15 cellular contexts compared by ENCODE assay signal in genomic region chrX:129782706-129783105, GRCh38. TPM values are rescaled to one million over a fixed set of nuclear protein-coding genes. Genes with fewer than 3 reads are reported as not detected.
DNase-seq lines count a peak whose midpoint lies in the region; ATAC-seq, FAIRE-seq and TF ChIP-seq lines count a peak whose summit lies in the region.
"Had no signal": no experiment of that assay in that cellular context is flagged by ENCODE, and none has a peak within 500 bp of the region (broad histone marks: within the 10 kb centered on the region; RNA-seq: fewer than 3 reads in every experiment).

No MANE protein-coding gene starts in this region.

- no peak overlapping the region for H3K27ac ChIP-seq in foreskin keratinocyte
- H3K27ac ChIP-seq: A549 had no signal

- no peaks in the 10 kb centered on the region for H3K27me3 Mint-ChIP-seq in T-helper 2 cell treated with Interferon-gamma antibody and Interleukin-4, amounts not matched to agents 5 μg/mL and 100 μg/mL, for 36 hours (ENCODE audit: low read depth)
- H3K27me3 Mint-ChIP-seq in activated CD8-positive, alpha-beta T cell treated with anti-CD3 and anti-CD28 coated beads, Interleukin-2, amount 10 ng/mL, durations not matched to agents 7 days and 5 days (ENCODE audit: low read depth): no peaks in the 10 kb centered on the region
- H3K27me3 Mint-ChIP-seq in naive thymus-derived CD8-positive, alpha-beta T cell: no peaks in the 10 kb centered on the region

- no peak for ATAC-seq in activated CD8-positive, alpha-beta T cell treated with anti-CD3 and anti-CD28 coated beads, Interleukin-2, amount 10 ng/mL, durations not matched to agents 7 days and 5 days
- ATAC-seq in naive thymus-derived CD8-positive, alpha-beta T cell: no peak
- ATAC-seq in foreskin keratinocyte: no peak
- ATAC-seq: A549 had no signal

- peak overlapping the region; percentile 81 for H3K27ac Mint-ChIP-seq in T-helper 2 cell treated with Interferon-gamma antibody and Interleukin-4, amounts not matched to agents 5 μg/mL and 100 μg/mL, for 36 hours
- H3K27ac Mint-ChIP-seq in activated CD8-positive, alpha-beta T cell treated with anti-CD3 and anti-CD28 coated beads, Interleukin-2, amount 10 ng/mL, durations not matched to agents 7 days and 5 days: peak overlapping the region; percentile 88
- peak overlapping the region; percentile 44 to 95 (median 89) for H3K27ac Mint-ChIP-seq in naive thymus-derived CD8-positive, alpha-beta T cell

- POLR2A ChIA-PET in activated CD8-positive, alpha-beta T cell treated with anti-CD3 and anti-CD28 coated beads, Interleukin-2, amount 10 ng/mL, durations not matched to agents 7 days and 5 days (lab: Charles Lee): interaction anchor here (0.8 to 10.3 kb wide), 6 partner anchors 12 to 123 kb away, joined by 3 to 165 read pairs (median 26); no protein-coding TSS in a partner anchor
- POLR2A ChIA-PET in naive thymus-derived CD8-positive, alpha-beta T cell (lab: Charles Lee): interaction anchor here (1.3 to 15.1 kb wide), 7 partner anchors 13 to 126 kb away, joined by 3 to 382 read pairs (median 7); no protein-coding TSS in a partner anchor

- no peaks in the 10 kb centered on the region for H3K9me3 Mint-ChIP-seq in T-helper 2 cell treated with Interferon-gamma antibody and Interleukin-4, amounts not matched to agents 5 μg/mL and 100 μg/mL, for 36 hours
- H3K9me3 Mint-ChIP-seq in activated CD8-positive, alpha-beta T cell treated with anti-CD3 and anti-CD28 coated beads, Interleukin-2, amount 10 ng/mL, durations not matched to agents 7 days and 5 days (ENCODE audit: insufficient read depth): no peaks in the 10 kb centered on the region
- no peaks in the 10 kb centered on the region for H3K9me3 Mint-ChIP-seq in naive thymus-derived CD8-positive, alpha-beta T cell

- TF ChIP-seq CTCF in foreskin keratinocyte (conservative IDR thresholded peaks at IDR 0.05): no peak

- CTCF ChIA-PET in activated CD8-positive, alpha-beta T cell treated with anti-CD3 and anti-CD28 coated beads, Interleukin-2, amount 10 ng/mL, durations not matched to agents 7 days and 5 days (lab: Charles Lee): interaction anchor here (1.3 to 6.7 kb wide), 7 partner anchors 13 to 127 kb away, joined by 3 to 71 read pairs (median 11); partner anchors contain the start of gene APLN

- H3K4me3 Mint-ChIP-seq in T-helper 2 cell treated with Interferon-gamma antibody and Interleukin-4, amounts not matched to agents 5 μg/mL and 100 μg/mL, for 36 hours: peak overlapping the region; percentile 87
- H3K4me3 Mint-ChIP-seq in activated CD8-positive, alpha-beta T cell treated with anti-CD3 and anti-CD28 coated beads, Interleukin-2, amount 10 ng/mL, durations not matched to agents 7 days and 5 days: peak overlapping the region; percentile 89
- H3K4me3 Mint-ChIP-seq in naive thymus-derived CD8-positive, alpha-beta T cell: peak overlapping the region; percentile 80 to 98 (median 96)

- H3K4me1 ChIP-seq in foreskin keratinocyte: no peaks in the 10 kb centered on the region
- H3K4me1 ChIP-seq: A549 had no signal

- TF ChIP-seq POLR2A in GM12891 (IDR thresholded peaks at IDR 0.05; ENCODE audit: low read depth, low read length): no peak

- no peak for FAIRE-seq in GM12891 (lab: Jason Lieb, UNC)
- FAIRE-seq: A549, D721Med had no signal

- DNase-seq in T-helper 2 cell treated with Interferon-gamma antibody and Interleukin-4, amounts not matched to agents 5 μg/mL and 100 μg/mL, for 36 hours (ENCODE audit: low spot score): no peak
- DNase-seq in T-helper 2 cell: no peak
- no peak for DNase-seq in GM12891 (ENCODE audit: insufficient read length, low spot score)
- no peak for DNase-seq in activated CD8-positive, alpha-beta T cell treated with anti-CD3 and anti-CD28 coated beads, Interleukin-2, amount 10 ng/mL, durations not matched to agents 7 days and 5 days
- no peak for DNase-seq in naive thymus-derived CD8-positive, alpha-beta T cell
- DNase-seq in activated gamma-delta T cell (lab: John Stamatoyannopoulos, UW): no peak
- no peak for DNase-seq in glomerular visceral epithelial cell (ENCODE audit: extremely low spot score)
- no peak for DNase-seq in foreskin keratinocyte
- DNase-seq: effector CD8-positive, alpha-beta T cell; Right ventricle myocardium superior; substantia nigra had no signal

- H3K4me1 Mint-ChIP-seq in T-helper 2 cell treated with Interferon-gamma antibody and Interleukin-4, amounts not matched to agents 5 μg/mL and 100 μg/mL, for 36 hours (ENCODE audit: low read depth): peaks cover 55% of the 10 kb centered on the region
- peaks cover 55% of the 10 kb centered on the region for H3K4me1 Mint-ChIP-seq in activated CD8-positive, alpha-beta T cell treated with anti-CD3 and anti-CD28 coated beads, Interleukin-2, amount 10 ng/mL, durations not matched to agents 7 days and 5 days (ENCODE audit: low read depth)
- H3K4me1 Mint-ChIP-seq in naive thymus-derived CD8-positive, alpha-beta T cell: peaks cover 33 to 77% (median 66%) of the 10 kb centered on the region in 4 donors

- peaks cover 70% of the 10 kb centered on the region for H3K36me3 Mint-ChIP-seq in T-helper 2 cell treated with Interferon-gamma antibody and Interleukin-4, amounts not matched to agents 5 μg/mL and 100 μg/mL, for 36 hours (ENCODE audit: low read depth)
- H3K36me3 Mint-ChIP-seq in activated CD8-positive, alpha-beta T cell treated with anti-CD3 and anti-CD28 coated beads, Interleukin-2, amount 10 ng/mL, durations not matched to agents 7 days and 5 days (ENCODE audit: low read depth): peaks cover 79% of the 10 kb centered on the region
- peaks cover 7 to 58% (median 24%) of the 10 kb centered on the region in 3 donors for H3K36me3 Mint-ChIP-seq in naive thymus-derived CD8-positive, alpha-beta T cell

- H3K27me3 ChIP-seq in foreskin keratinocyte: no peaks in the 10 kb centered on the region

TF ChIP-seq in GM12891, 5 proteins besides CTCF, POLR2A, EP300 and RAD21:
- TF ChIP-seq PAX5 (IDR thresholded peaks at IDR 0.05; ENCODE audit: insufficient read depth, low read length, severe bottlenecking) (no peak), POLR2AphosphoS5 (IDR thresholded peaks at IDR 0.05; ENCODE audit: low read depth, low read length) (no peak), SPI1 (IDR thresholded peaks at IDR 0.05; ENCODE audit: low read depth, low read length) (peak; percentile 47), TAF1 (IDR thresholded peaks at IDR 0.05; ENCODE audit: low read depth, low read length) (no peak)

RNA-seq across cellular contexts. Expression of gene SASH3, which starts 3.0 kb away (rescaled TPM):
- polyA plus RNA-seq in GM12891 (2012; ENCODE audit: low read depth, missing spikeins): 111 TPM
- 100 to 1,000 TPM; 286 to 303 TPM for total RNA-seq in activated CD8-positive, alpha-beta T cell treated with anti-CD3 and anti-CD28 coated beads, Interleukin-2, amount 10 ng/mL, durations not matched to agents 7 days and 5 days
- 100 to 1,000 TPM; 154 to 158 TPM for total RNA-seq in naive thymus-derived CD8-positive, alpha-beta T cell
- 100 to 1,000 TPM; 100 to 187 (median 115) TPM for polyA plus RNA-seq in naive thymus-derived CD8-positive, alpha-beta T cell
- not detected in 2 replicates for total RNA-seq in foreskin keratinocyte
- not detected in 2 replicates for polyA plus RNA-seq in foreskin keratinocyte
- total RNA-seq: lung microvascular endothelial cell, osteocyte had no signal
- polyA plus RNA-seq: A549 had no signal

RNA-seq across cellular contexts. Expression of gene XPNPEP2, which starts 43.9 kb away (rescaled TPM):
- polyA plus RNA-seq in GM12891 (2012; ENCODE audit: low read depth, missing spikeins): 0.69 TPM
- 1 to 10 TPM; 1.6 to 1.7 TPM for total RNA-seq in activated CD8-positive, alpha-beta T cell treated with anti-CD3 and anti-CD28 coated beads, Interleukin-2, amount 10 ng/mL, durations not matched to agents 7 days and 5 days
- total RNA-seq in naive thymus-derived CD8-positive, alpha-beta T cell: not detected
- under 1 TPM in 2 of 3 donors, not detected in 1; 0.13 to 0.47 TPM for polyA plus RNA-seq in naive thymus-derived CD8-positive, alpha-beta T cell
- total RNA-seq in foreskin keratinocyte: not detected in 2 replicates
- not detected in 2 replicates for polyA plus RNA-seq in foreskin keratinocyte
- total RNA-seq: lung microvascular endothelial cell had no signal
- polyA plus RNA-seq: A549 had no signal

Comparison
In these comparisons a context has a peak if more than half of its experiments do, and no peak if none do; other contexts are left out.
1. RNA of gene SASH3, which starts 3.0 kb away (total RNA-seq): 286 to 303 TPM in activated CD8-positive, alpha-beta T cell treated with anti-CD3 and anti-CD28 coated beads, Interleukin-2, amount 10 ng/mL, durations not matched to agents 7 days and 5 days and 154 to 158 TPM in naive thymus-derived CD8-positive, alpha-beta T cell; not detected in foreskin keratinocyte; every median in the first group is over 100 times any median in the second.
2. Peak in every context shown above with its lines, with median percentiles within 50 percentile points of each other: H3K27ac Mint-ChIP-seq and H3K4me3 Mint-ChIP-seq.